Comparison of ENCODE assay signal across 8 cellular contexts in the genomic region with DNA sequence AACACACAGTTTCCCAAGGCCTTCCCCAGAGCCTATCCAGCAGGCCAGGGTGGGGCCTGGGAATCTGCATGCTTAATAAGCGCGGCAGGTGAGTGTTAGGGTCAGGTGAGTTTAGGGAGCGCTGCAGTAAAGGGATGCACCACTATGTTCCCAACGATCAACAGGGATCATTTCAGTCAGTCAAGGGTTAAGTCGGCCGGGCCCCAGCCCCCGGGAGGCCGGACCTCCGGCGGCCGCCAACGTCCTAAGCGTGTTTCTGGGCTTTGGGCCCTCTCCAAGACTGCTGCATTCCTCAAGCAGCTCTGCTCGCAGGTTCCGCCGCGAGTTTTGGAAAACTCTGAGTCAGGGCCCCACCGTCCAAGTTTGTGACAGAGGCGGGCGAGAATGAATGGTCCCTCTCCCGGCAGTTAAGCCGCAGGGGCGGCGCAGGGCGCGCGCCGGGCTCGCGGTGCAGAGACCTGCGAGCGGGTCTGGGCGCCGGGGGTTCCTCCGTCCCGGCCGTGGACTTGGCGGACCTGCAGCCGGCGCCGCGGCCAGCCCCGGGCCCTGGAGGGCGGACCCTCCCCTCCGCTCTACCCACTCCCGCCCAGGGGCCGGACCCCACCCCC.
DNase-seq lines count a peak whose midpoint lies in the region; ATAC-seq, FAIRE-seq and TF ChIP-seq lines count a peak whose summit lies in the region.

No MANE protein-coding gene starts in this region.

- CTCF ChIA-PET in CD4-positive, alpha-beta T cell (lab: Charles Lee) = no interaction called here

- in situ Hi-C loops in gastrocnemius medialis (cut with MboI; ENCODE audit: low sequenced_read_pairs in 4 of 4) = no loop called here

- peak; percentile 88 for DNase-seq in H54 (ENCODE audit: insufficient read length, low spot score)
- peak; percentile 36 to 91 for DNase-seq in ascending aorta (ENCODE audit: low spot score in 2 of 2)
- peak in 1 of 2 donors; percentile 20 for DNase-seq in gastrocnemius medialis
- no peak for DNase-seq in CD4-positive, alpha-beta T cell
- DNase-seq in activated T-cell treated with anti-CD3 and anti-CD28 coated beads, Interleukin-2, amount 50 U/mL, for 1 hour = no peak

- ATAC-seq in gastrocnemius medialis = no peak
- no peak for ATAC-seq in CD4-positive, alpha-beta T cell (ENCODE audit: poor library complexity)
- no peak for ATAC-seq in HG03135 (IDR thresholded peaks at IDR 0.05; ENCODE audit: unreplicated experiment)
- no peak for ATAC-seq in HG02798 (IDR thresholded peaks at IDR 0.05; ENCODE audit: poor library complexity, unreplicated experiment)

- TF ChIP-seq CTCF in ascending aorta (IDR thresholded peaks at IDR 0.05) = no peak
- TF ChIP-seq CTCF in gastrocnemius medialis (IDR thresholded peaks at IDR 0.05 in 4 of 5, conservative IDR thresholded peaks at IDR 0.05 in 1 of 5) = no peak
- no peak for TF ChIP-seq CTCF in CD4-positive, alpha-beta T cell (IDR thresholded peaks at IDR 0.05)

- no peak overlapping the region for H3K4me3 Mint-ChIP-seq in CD4-positive, alpha-beta T cell

- H3K27ac ChIP-seq in ascending aorta (peak overlapping the region in 1 of 2 donors; percentile 28), gastrocnemius medialis (no peak overlapping the region)
- H3K27ac ChIP-seq in CD4-positive, alpha-beta T cell (ENCODE audit: low read depth, low read length) = no peak overlapping the region

- intact Hi-C loops in ascending aorta (cut with DNase I) (loop anchor here (2.0 to 10.0 kb wide), 2 partner anchors 131 to 217 kb away; partner anchors contain the start of gene MAPK8), gastrocnemius medialis (cut with DNase I; ENCODE audit: low total_unique reads) (no loop called here)
- intact Hi-C loops in CD4-positive, alpha-beta T cell (cut with DNase I, micrococcal nuclease) = no loop called here

- no peaks in the 10 kb centered on the region for H3K4me1 Mint-ChIP-seq in CD4-positive, alpha-beta T cell (ENCODE audit: low read depth)

- no peaks in the 10 kb centered on the region for H3K27me3 ChIP-seq in ascending aorta
- H3K27me3 ChIP-seq in gastrocnemius medialis = peaks cover 18 to 31% (median 23%) of the 10 kb centered on the region in 3 donors
- H3K27me3 ChIP-seq in CD4-positive, alpha-beta T cell (ENCODE audit: control insufficient read depth, insufficient read depth, low read length) = peaks cover 20% of the 10 kb centered on the region

- no peak overlapping the region for H3K27ac Mint-ChIP-seq in CD4-positive, alpha-beta T cell

- no peaks in the 10 kb centered on the region for H3K36me3 ChIP-seq in ascending aorta
- no peaks in the 10 kb centered on the region for H3K36me3 ChIP-seq in gastrocnemius medialis

- peaks cover 2% of the 10 kb centered on the region for H3K9me3 Mint-ChIP-seq in CD4-positive, alpha-beta T cell

- POLR2A ChIA-PET in CD4-positive, alpha-beta T cell (lab: Charles Lee) = no interaction called here

- H3K4me1 ChIP-seq in ascending aorta = peaks cover 0 to 15% of the 10 kb centered on the region in 2 donors
- H3K4me1 ChIP-seq in gastrocnemius medialis = peaks cover 0 to 6% of the 10 kb centered on the region in 2 donors

- peaks cover 73% of the 10 kb centered on the region for H3K27me3 Mint-ChIP-seq in CD4-positive, alpha-beta T cell

- H3K36me3 Mint-ChIP-seq in CD4-positive, alpha-beta T cell (ENCODE audit: low read depth) = no peaks in the 10 kb centered on the region

- TF ChIP-seq POLR2A in H54 (IDR thresholded peaks at IDR 0.05; ENCODE audit: low read depth, low read length) (no peak), gastrocnemius medialis (IDR thresholded peaks at IDR 0.05) (no peak)

- H3K9me3 ChIP-seq in ascending aorta = no peaks in the 10 kb centered on the region
- H3K9me3 ChIP-seq in gastrocnemius medialis = no peaks in the 10 kb centered on the region
- H3K9me3 ChIP-seq in CD4-positive, alpha-beta T cell (ENCODE audit: control insufficient read depth, low read length) = no peaks in the 10 kb centered on the region

- peak overlapping the region; percentile 54 to 71 for H3K4me3 ChIP-seq in ascending aorta
- peak overlapping the region; percentile 69 for H3K4me3 ChIP-seq in iPS-11a (ENCODE audit: low read depth, low read length)
- peak overlapping the region; percentile 38 to 56 (median 44) for H3K4me3 ChIP-seq in gastrocnemius medialis

- no peak for FAIRE-seq in H54 (lab: Jason Lieb, UNC)

Comparison
In these comparisons a context has a peak if more than half of its experiments do, and no peak if none do; other contexts are left out.
1. DNase-seq: peak in H54 (single experiment) and ascending aorta (2 of 2); none in CD4-positive, alpha-beta T cell (0 of 10) and activated T-cell treated with anti-CD3 and anti-CD28 coated beads, Interleukin-2, amount 50 U/mL, for 1 hour (single experiment).
2. Peak in every context shown above with its lines, with median percentiles within 50 percentile points of each other: H3K4me3 ChIP-seq.